Comparison of ENCODE assay signal across 1 cellular context in genomic region chr3:170180952-170181876, GRCh38.
TF ChIP-seq lines count a peak whose summit lies in the region.

PHC3 (minus strand) TSS chr3:170181733; CDS start chr3:170181715, 18 bp downstream.

TF ChIP-seq in HepG2, 621 proteins besides CTCF, POLR2A, EP300 and RAD21 (continued from another document and continues in another):
- TF ChIP-seq RNF219 (CRISPR knock-in tag; IDR thresholded peaks at IDR 0.05) (peak; percentile 58), E2F5 (CRISPR knock-in tag; conservative IDR thresholded peaks at IDR 0.05) (no peak), SAP130 (CRISPR knock-in tag; IDR thresholded peaks at IDR 0.05; ENCODE audit: low read depth) (peak; percentile 65), ZNF468 (CRISPR knock-in tag; IDR thresholded peaks at IDR 0.05) (no peak), NCOA5 (CRISPR knock-in tag; IDR thresholded peaks at IDR 0.05) (no peak), ZSCAN9 (CRISPR knock-in tag; IDR thresholded peaks at IDR 0.05; ENCODE audit: borderline replicate concordance) (no peak), MATR3 (CRISPR knock-in tag; IDR thresholded peaks at IDR 0.05) (no peak), MNT (IDR thresholded peaks at IDR 0.05) (no peak), ZNF367 (CRISPR knock-in tag; IDR thresholded peaks at IDR 0.05; ENCODE audit: borderline replicate concordance) (no peak), MEIS2 (CRISPR knock-in tag; IDR thresholded peaks at IDR 0.05) (no peak), ZFYVE20 (CRISPR knock-in tag; IDR thresholded peaks at IDR 0.05; ENCODE audit: borderline replicate concordance, low read depth) (no peak), ZNF501 (CRISPR knock-in tag; IDR thresholded peaks at IDR 0.05) (peak; percentile 79), ISL2 (CRISPR knock-in tag; IDR thresholded peaks at IDR 0.05) (no peak; the same call in none of the 2 replicates), ZBTB40 (IDR thresholded peaks at IDR 0.05) (no peak), ZBTB40 (CRISPR knock-in tag; IDR thresholded peaks at IDR 0.05) (peak; percentile 24; the same call in 1 of the 2 replicates), RFX1 (IDR thresholded peaks at IDR 0.05) (no peak), ZNF782 (CRISPR knock-in tag; IDR thresholded peaks at IDR 0.05; ENCODE audit: borderline replicate concordance) (peak; percentile 44; the same call in 1 of the 2 replicates), TOE1 (CRISPR knock-in tag; IDR thresholded peaks at IDR 0.05) (no peak), NR1H2 (CRISPR knock-in tag; IDR thresholded peaks at IDR 0.05; ENCODE audit: borderline replicate concordance, low read depth) (0 out of 2 replicates have a peak, but pooled peaks have one; percentile 20), POLR2AphosphoS2 (IDR thresholded peaks at IDR 0.05; ENCODE audit: low read depth, low read length) (no peak), RFX3 (CRISPR knock-in tag; IDR thresholded peaks at IDR 0.05) (no peak), ZNF256 (CRISPR knock-in tag; conservative IDR thresholded peaks at IDR 0.05) (no peak), NR3C1 (CRISPR knock-in tag; IDR thresholded peaks at IDR 0.05) (no peak), ZSCAN30 (CRISPR knock-in tag; IDR thresholded peaks at IDR 0.05) (0 out of 2 replicates have a peak, but pooled peaks have one; percentile 77), DMAP1 (CRISPR knock-in tag; IDR thresholded peaks at IDR 0.05) (peak; percentile 84), ZNF772 (CRISPR knock-in tag; IDR thresholded peaks at IDR 0.05) (peak; percentile 67; the same call in 1 of the 2 replicates), GLI4 (CRISPR knock-in tag; IDR thresholded peaks at IDR 0.05; ENCODE audit: borderline replicate concordance) (no peak), ZNF615 (CRISPR knock-in tag; IDR thresholded peaks at IDR 0.05; ENCODE audit: borderline replicate concordance) (0 out of 2 replicates have a peak, but pooled peaks have one; percentile 42), SOX13 (IDR thresholded peaks at IDR 0.05) (no peak), SOX13 (CRISPR knock-in tag; conservative IDR thresholded peaks at IDR 0.05 in 1 of 2, IDR thresholded peaks at IDR 0.05 in 1 of 2) (0 out of 4 replicates have a peak, but pooled peaks of 1 of the 2 experiments have one; percentile 9), KLF9 (CRISPR knock-in tag; IDR thresholded peaks at IDR 0.05; ENCODE audit: low read depth) (no peak), ZNF549 (CRISPR knock-in tag; IDR thresholded peaks at IDR 0.05) (no peak), ZNF878 (CRISPR knock-in tag; IDR thresholded peaks at IDR 0.05) (no peak), ARHGAP35 (CRISPR knock-in tag; IDR thresholded peaks at IDR 0.05; ENCODE audit: borderline replicate concordance) (peak; percentile 33; the same call in 1 of the 2 replicates), ZNF207 (IDR thresholded peaks at IDR 0.05; ENCODE audit: borderline replicate concordance) (no peak), SIN3B (IDR thresholded peaks at IDR 0.05; ENCODE audit: low read length) (no peak), EHMT2 (IDR thresholded peaks at IDR 0.05; ENCODE audit: borderline replicate concordance, low read depth, low read length) (no peak), NCOR1 (IDR thresholded peaks at IDR 0.05; ENCODE audit: borderline replicate concordance, low read length) (no peak), LRRFIP1 (CRISPR knock-in tag; conservative IDR thresholded peaks at IDR 0.05) (no peak), CCAR2 (optimal IDR thresholded peaks at IDR 0.05; ENCODE audit: low read depth, low read length) (no peak), MYNN (CRISPR knock-in tag; IDR thresholded peaks at IDR 0.05; ENCODE audit: low read depth) (no peak), TAF15 (IDR thresholded peaks at IDR 0.05; ENCODE audit: low read depth, low read length, poor library complexity, severe bottlenecking) (peak; percentile 78), ZNF276 (CRISPR knock-in tag; IDR thresholded peaks at IDR 0.05; ENCODE audit: low read depth) (peak; percentile 81; the same call in 1 of the 2 replicates)
